Comparison of ENCODE assay signal across 8 cellular contexts in the genomic region with DNA sequence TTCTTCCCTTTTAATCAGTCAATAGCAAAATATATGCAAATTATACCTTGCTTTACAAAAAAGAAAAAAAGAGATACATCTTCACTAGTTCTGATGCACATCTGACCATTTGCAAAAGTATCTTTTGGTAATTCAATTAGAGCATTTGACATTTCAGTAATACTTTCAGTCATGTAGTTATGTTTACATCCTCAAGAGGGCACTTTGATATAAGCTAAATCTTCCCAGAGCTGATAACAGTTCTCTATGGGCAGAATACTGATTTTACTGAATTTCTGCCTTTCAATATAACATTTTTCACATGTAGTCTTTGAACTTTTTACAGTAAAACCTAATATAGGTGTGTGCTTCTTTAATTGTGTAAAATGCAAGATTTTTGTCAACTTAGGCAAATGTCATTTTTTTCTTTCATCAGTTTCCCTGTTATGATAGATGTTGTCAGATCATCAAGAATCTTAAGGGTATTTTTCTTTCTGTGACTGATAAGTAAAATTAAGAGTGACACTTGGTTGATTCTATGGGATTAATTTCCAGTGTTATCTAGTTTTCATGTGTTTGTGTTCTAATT.
A peak's percentile ranks its signal among the peaks of the same experiment; 100 is the strongest.
DNase-seq lines count a peak whose midpoint lies in the region; ATAC-seq and TF ChIP-seq lines count a peak whose summit lies in the region.

No MANE protein-coding gene starts in this region.

- H3K4me3 Mint-ChIP-seq in activated CD8-positive, alpha-beta memory T cell treated with anti-CD3 and anti-CD28 coated beads, Interleukin-2, amount 10 ng/mL, durations not matched to agents 7 days and 5 days: no peak overlapping the region

- peak; percentile 66 for DNase-seq in SIG-M5 treated with dmso at 0.1 percent for 504 hours (lab: John Stamatoyannopoulos, UW; ENCODE audit: unreplicated experiment)
- no peak for DNase-seq in SIG-M5 (lab: John Stamatoyannopoulos, UW)
- peak; percentile 55 to 58 for DNase-seq in NCI-H2081 (lab: John Stamatoyannopoulos, UW)
- DNase-seq in astrocyte of the spinal cord (ENCODE audit: low read depth, low spot score): peak; percentile 31
- DNase-seq in NK-92 (lab: John Stamatoyannopoulos, UW; ENCODE audit: unreplicated experiment): no peak
- no peak for DNase-seq in activated CD8-positive, alpha-beta memory T cell treated with anti-CD3 and anti-CD28 coated beads, Interleukin-2, amount 10 ng/mL, durations not matched to agents 7 days and 5 days

- H3K27ac ChIP-seq in liver (ENCODE audit: low read depth in 1 of 2, low read length in 2 of 2): no peak overlapping the region

- H3K9me3 ChIP-seq in liver (ENCODE audit: control insufficient read depth in 4 of 4, low read length in 3 of 4): no peaks in the 10 kb centered on the region

- ATAC-seq in HG02938 (IDR thresholded peaks at IDR 0.05; ENCODE audit: unreplicated experiment): peak; percentile 94
- ATAC-seq in activated CD8-positive, alpha-beta memory T cell treated with anti-CD3 and anti-CD28 coated beads, Interleukin-2, amount 10 ng/mL, durations not matched to agents 7 days and 5 days: no peak

- no peaks in the 10 kb centered on the region for H3K27me3 Mint-ChIP-seq in activated CD8-positive, alpha-beta memory T cell treated with anti-CD3 and anti-CD28 coated beads, Interleukin-2, amount 10 ng/mL, durations not matched to agents 7 days and 5 days

- peaks cover 4% of the 10 kb centered on the region for H3K9me3 Mint-ChIP-seq in activated CD8-positive, alpha-beta memory T cell treated with anti-CD3 and anti-CD28 coated beads, Interleukin-2, amount 10 ng/mL, durations not matched to agents 7 days and 5 days (ENCODE audit: low read depth)

- H3K27ac Mint-ChIP-seq in activated CD8-positive, alpha-beta memory T cell treated with anti-CD3 and anti-CD28 coated beads, Interleukin-2, amount 10 ng/mL, durations not matched to agents 7 days and 5 days: no peak overlapping the region

- H3K36me3 Mint-ChIP-seq in activated CD8-positive, alpha-beta memory T cell treated with anti-CD3 and anti-CD28 coated beads, Interleukin-2, amount 10 ng/mL, durations not matched to agents 7 days and 5 days: no peaks in the 10 kb centered on the region

- H3K9ac ChIP-seq in liver (ENCODE audit: low read depth in 1 of 2, low read length in 2 of 2): no peak overlapping the region

- H3K4me3 ChIP-seq in astrocyte of the spinal cord (ENCODE audit: low read depth, low read length) (no peak overlapping the region), liver (ENCODE audit: low read depth in 1 of 3, low read length in 3 of 3) (no peak overlapping the region)

- peak; percentile 81 to 82 for TF ChIP-seq RAD21 in liver (IDR thresholded peaks at IDR 0.05)

- TF ChIP-seq CTCF in astrocyte of the spinal cord (IDR thresholded peaks at IDR 0.05; ENCODE audit: low read depth, low read length) (peak; percentile 46), liver (IDR thresholded peaks at IDR 0.05; ENCODE audit: low read depth, low read length, missing input control) (peak; percentile 46)

- H3K36me3 ChIP-seq in liver (ENCODE audit: control insufficient read depth in 4 of 4, insufficient read depth in 3 of 4, low read depth in 1 of 4, low read length in 3 of 4): no peaks in the 10 kb centered on the region

- CTCF ChIA-PET in activated CD8-positive, alpha-beta memory T cell treated with anti-CD3 and anti-CD28 coated beads, Interleukin-2, amount 10 ng/mL, durations not matched to agents 7 days and 5 days (lab: Charles Lee): interaction anchor here (1.0 kb wide), 1 partner anchor 579 kb away, joined by 3 read pairs; no protein-coding TSS in a partner anchor

- no peaks in the 10 kb centered on the region for H3K4me1 ChIP-seq in liver (ENCODE audit: control insufficient read depth in 4 of 4, insufficient read depth in 4 of 4, low read length in 3 of 4)

- in situ Hi-C loops in astrocyte of the spinal cord (cut with HindIII; ENCODE audit: low sequenced_read_pairs): no loop called here

- H3K27me3 ChIP-seq in liver (ENCODE audit: control insufficient read depth in 4 of 4, insufficient read depth in 4 of 4, low read length in 3 of 4): no peaks in the 10 kb centered on the region

- no peaks in the 10 kb centered on the region for H3K4me1 Mint-ChIP-seq in activated CD8-positive, alpha-beta memory T cell treated with anti-CD3 and anti-CD28 coated beads, Interleukin-2, amount 10 ng/mL, durations not matched to agents 7 days and 5 days

TF ChIP-seq in liver, 16 proteins besides CTCF, POLR2A, EP300 and RAD21:
- no peak for TF ChIP-seq FOXA2 (IDR thresholded peaks at IDR 0.05)
- TF ChIP-seq, protein P1, sequence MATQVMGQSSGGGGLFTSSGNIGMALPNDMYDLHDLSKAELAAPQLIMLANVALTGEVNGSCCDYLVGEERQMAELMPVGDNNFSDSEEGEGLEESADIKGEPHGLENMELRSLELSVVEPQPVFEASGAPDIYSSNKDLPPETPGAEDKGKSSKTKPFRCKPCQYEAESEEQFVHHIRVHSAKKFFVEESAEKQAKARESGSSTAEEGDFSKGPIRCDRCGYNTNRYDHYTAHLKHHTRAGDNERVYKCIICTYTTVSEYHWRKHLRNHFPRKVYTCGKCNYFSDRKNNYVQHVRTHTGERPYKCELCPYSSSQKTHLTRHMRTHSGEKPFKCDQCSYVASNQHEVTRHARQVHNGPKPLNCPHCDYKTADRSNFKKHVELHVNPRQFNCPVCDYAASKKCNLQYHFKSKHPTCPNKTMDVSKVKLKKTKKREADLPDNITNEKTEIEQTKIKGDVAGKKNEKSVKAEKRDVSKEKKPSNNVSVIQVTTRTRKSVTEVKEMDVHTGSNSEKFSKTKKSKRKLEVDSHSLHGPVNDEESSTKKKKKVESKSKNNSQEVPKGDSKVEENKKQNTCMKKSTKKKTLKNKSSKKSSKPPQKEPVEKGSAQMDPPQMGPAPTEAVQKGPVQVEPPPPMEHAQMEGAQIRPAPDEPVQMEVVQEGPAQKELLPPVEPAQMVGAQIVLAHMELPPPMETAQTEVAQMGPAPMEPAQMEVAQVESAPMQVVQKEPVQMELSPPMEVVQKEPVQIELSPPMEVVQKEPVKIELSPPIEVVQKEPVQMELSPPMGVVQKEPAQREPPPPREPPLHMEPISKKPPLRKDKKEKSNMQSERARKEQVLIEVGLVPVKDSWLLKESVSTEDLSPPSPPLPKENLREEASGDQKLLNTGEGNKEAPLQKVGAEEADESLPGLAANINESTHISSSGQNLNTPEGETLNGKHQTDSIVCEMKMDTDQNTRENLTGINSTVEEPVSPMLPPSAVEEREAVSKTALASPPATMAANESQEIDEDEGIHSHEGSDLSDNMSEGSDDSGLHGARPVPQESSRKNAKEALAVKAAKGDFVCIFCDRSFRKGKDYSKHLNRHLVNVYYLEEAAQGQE (IDR thresholded peaks at IDR 0.05): no peak
- no peak for TF ChIP-seq NR2F2 (IDR thresholded peaks at IDR 0.05)
- no peak for TF ChIP-seq EGR1 (IDR thresholded peaks at IDR 0.05; ENCODE audit: low read depth in 2 of 2)
- TF ChIP-seq, protein P2, sequence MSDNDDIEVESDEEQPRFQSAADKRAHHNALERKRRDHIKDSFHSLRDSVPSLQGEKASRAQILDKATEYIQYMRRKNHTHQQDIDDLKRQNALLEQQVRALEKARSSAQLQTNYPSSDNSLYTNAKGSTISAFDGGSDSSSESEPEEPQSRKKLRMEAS (IDR thresholded peaks at IDR 0.05): no peak
- TF ChIP-seq JUND (IDR thresholded peaks at IDR 0.05): no peak
- TF ChIP-seq RXRA (IDR thresholded peaks at IDR 0.05): no peak

Comparison
In these comparisons a context has a peak if more than half of its experiments do, and no peak if none do; other contexts are left out.
1. DNase-seq: peak in SIG-M5 treated with dmso at 0.1 percent for 504 hours (single experiment), NCI-H2081 (2 of 2) and astrocyte of the spinal cord (single experiment); none in SIG-M5 (single experiment), NK-92 (single experiment) and activated CD8-positive, alpha-beta memory T cell treated with anti-CD3 and anti-CD28 coated beads, Interleukin-2, amount 10 ng/mL, durations not matched to agents 7 days and 5 days (single experiment).